8 cellular contexts compared by ENCODE assay signal in the genomic region with DNA sequence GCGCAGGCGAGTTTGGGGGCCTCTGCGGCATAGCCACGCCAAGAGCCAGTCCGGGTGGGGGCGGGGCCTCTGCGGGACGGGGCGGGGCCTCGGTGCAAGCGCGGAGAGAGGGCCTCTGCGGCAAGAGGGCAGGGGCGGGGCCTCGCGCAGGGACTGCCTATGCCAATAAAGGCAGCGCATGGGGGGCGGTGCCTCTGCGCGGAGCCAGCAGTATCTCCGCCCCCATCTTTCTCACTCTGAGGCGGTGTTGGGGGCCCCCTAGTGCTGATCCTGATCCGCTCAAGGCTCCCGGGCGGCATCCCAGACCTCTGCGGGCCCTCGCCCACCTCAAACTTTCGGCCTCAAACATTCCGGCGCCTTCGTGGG. TPM values are rescaled to one million over a fixed set of nuclear protein-coding genes. Genes with fewer than 3 reads are reported as not detected.
DNase-seq lines count a peak whose midpoint lies in the region; ATAC-seq and TF ChIP-seq lines count a peak whose summit lies in the region.

No MANE protein-coding gene starts in this region.

- H3K36me3 ChIP-seq in MG63 = no peaks in the 10 kb centered on the region

- peak; percentile 100 for ATAC-seq in activated CD8-positive, alpha-beta T cell treated with anti-CD3 and anti-CD28 coated beads for 36 hours

- intact Hi-C loops in activated CD8-positive, alpha-beta T cell treated with anti-CD3 and anti-CD28 coated beads for 36 hours (cut with micrococcal nuclease) = no loop called here

- DNase-seq in AG04449 (ENCODE audit: low read depth, low spot score) (no peak), GM19240 (ENCODE audit: insufficient read length, low spot score) (peak; percentile 77), MG63 (peak; percentile 89), midbrain (lab: John Stamatoyannopoulos, UW) (peak; percentile 83)
- DNase-seq in activated CD8-positive, alpha-beta T cell treated with anti-CD3 and anti-CD28 coated beads for 36 hours = peak; percentile 95
- DNase-seq in effector CD4-positive, alpha-beta T cell = peak; percentile 55
- DNase-seq in stimulated activated CD8-positive, alpha-beta memory T cell treated with anti-CD3 and anti-CD28 coated beads, Interleukin-4, amount 100 ng/mL, for 48 hours = peak; percentile 92
- DNase-seq in NK-92 treated with Interleukin-12 subunit alpha and Interleukin-12 subunit beta, amount 100 ng/mL, for 24 hours (lab: John Stamatoyannopoulos, UW) = no peak

- peak; percentile 53 for TF ChIP-seq CTCF in AG04449 (IDR thresholded peaks at IDR 0.05; ENCODE audit: insufficient read depth, low read length, missing control alignments)
- TF ChIP-seq CTCF in activated CD8-positive, alpha-beta T cell treated with anti-CD3 and anti-CD28 coated beads for 36 hours (IDR thresholded peaks at IDR 0.05) = peak; percentile 73

- H3K4me1 Mint-ChIP-seq in activated CD8-positive, alpha-beta T cell treated with anti-CD3 and anti-CD28 coated beads for 36 hours (ENCODE audit: low read depth) = peaks cover 19% of the 10 kb centered on the region

- POLR2A ChIA-PET in AG04449 (lab: Yijun Ruan, JAX) = no interaction called here
- POLR2A ChIA-PET in activated CD8-positive, alpha-beta T cell treated with anti-CD3 and anti-CD28 coated beads for 36 hours (lab: Charles Lee) = interaction anchor here (0.6 kb wide), 1 partner anchor 19 kb away, joined by 3 read pairs; no protein-coding TSS in a partner anchor

- H3K4me3 Mint-ChIP-seq in activated CD8-positive, alpha-beta T cell treated with anti-CD3 and anti-CD28 coated beads for 36 hours = no peak overlapping the region

- H3K9me3 Mint-ChIP-seq in activated CD8-positive, alpha-beta T cell treated with anti-CD3 and anti-CD28 coated beads for 36 hours = no peaks in the 10 kb centered on the region

- H3K9me3 ChIP-seq in MG63 = no peaks in the 10 kb centered on the region

- no peak overlapping the region for H3K27ac Mint-ChIP-seq in activated CD8-positive, alpha-beta T cell treated with anti-CD3 and anti-CD28 coated beads for 36 hours

- no peaks in the 10 kb centered on the region for H3K36me3 Mint-ChIP-seq in activated CD8-positive, alpha-beta T cell treated with anti-CD3 and anti-CD28 coated beads for 36 hours (ENCODE audit: low read depth)

- peak overlapping the region; percentile 42 for H3K4me3 ChIP-seq in AG04449 (ENCODE audit: low read depth, low read length)
- H3K4me3 ChIP-seq in MG63 = no peak overlapping the region

- peaks cover 59% of the 10 kb centered on the region for H3K27me3 Mint-ChIP-seq in activated CD8-positive, alpha-beta T cell treated with anti-CD3 and anti-CD28 coated beads for 36 hours

- CTCF ChIA-PET in AG04449 (lab: Yijun Ruan, JAX) = interaction anchor here (1.0 kb wide), 1 partner anchor 45 kb away, joined by 6 read pairs; no protein-coding TSS in a partner anchor
- CTCF ChIA-PET in activated CD8-positive, alpha-beta T cell treated with anti-CD3 and anti-CD28 coated beads for 36 hours (lab: Charles Lee) = interaction anchor here (0.8 to 2.1 kb wide), 3 partner anchors 12 to 46 kb away, joined by 3 to 7 read pairs (median 3); partner anchors contain the start of genes EIF4E1B and SNCB

- H3K27me3 ChIP-seq in MG63 = peaks cover 12% of the 10 kb centered on the region

RNA-seq across cellular contexts. Expression of gene GPRIN1, which starts 9.2 kb away (rescaled TPM):
- 21.0 and 32.2 TPM in 2 replicates for total RNA-seq in MG63 (2014; rRNA removed; shearing (Covaris generic); ENCODE audit: low replicate concordance)
- total RNA-seq in activated CD8-positive, alpha-beta T cell treated with anti-CD3 and anti-CD28 coated beads for 36 hours = 1 to 10 TPM; 1.6 to 2.0 TPM

RNA-seq across cellular contexts. Expression of gene SNCB, which starts 11.1 kb away (rescaled TPM):
- not detected in 2 replicates for total RNA-seq in MG63 (2014; rRNA removed; shearing (Covaris generic); ENCODE audit: low replicate concordance)
- under 1 TPM; 0.69 to 0.79 TPM for total RNA-seq in activated CD8-positive, alpha-beta T cell treated with anti-CD3 and anti-CD28 coated beads for 36 hours

RNA-seq across cellular contexts. Expression of gene EIF4E1B, which starts 11.3 kb away (rescaled TPM):
- not detected in 2 replicates for total RNA-seq in MG63 (2014; rRNA removed; shearing (Covaris generic); ENCODE audit: low replicate concordance)
- total RNA-seq in activated CD8-positive, alpha-beta T cell treated with anti-CD3 and anti-CD28 coated beads for 36 hours = not detected

RNA-seq across cellular contexts. Expression of gene TSPAN17, which starts 28.1 kb away (rescaled TPM):
- total RNA-seq in MG63 (2014; rRNA removed; shearing (Covaris generic); ENCODE audit: low replicate concordance) = 117 and 120 TPM in 2 replicates
- total RNA-seq in activated CD8-positive, alpha-beta T cell treated with anti-CD3 and anti-CD28 coated beads for 36 hours = 10 to 100 TPM; 24.6 to 26.3 TPM

Comparison
In these comparisons a context has a peak if more than half of its experiments do, and no peak if none do; other contexts are left out.
1. DNase-seq: peak in GM19240 (single experiment), MG63 (single experiment), activated CD8-positive, alpha-beta T cell treated with anti-CD3 and anti-CD28 coated beads for 36 hours (single experiment), effector CD4-positive, alpha-beta T cell (single experiment), midbrain (single experiment) and stimulated activated CD8-positive, alpha-beta memory T cell treated with anti-CD3 and anti-CD28 coated beads, Interleukin-4, amount 100 ng/mL, for 48 hours (single experiment); none in AG04449 (single experiment) and NK-92 treated with Interleukin-12 subunit alpha and Interleukin-12 subunit beta, amount 100 ng/mL, for 24 hours (single experiment).